In the genomic region with DNA sequence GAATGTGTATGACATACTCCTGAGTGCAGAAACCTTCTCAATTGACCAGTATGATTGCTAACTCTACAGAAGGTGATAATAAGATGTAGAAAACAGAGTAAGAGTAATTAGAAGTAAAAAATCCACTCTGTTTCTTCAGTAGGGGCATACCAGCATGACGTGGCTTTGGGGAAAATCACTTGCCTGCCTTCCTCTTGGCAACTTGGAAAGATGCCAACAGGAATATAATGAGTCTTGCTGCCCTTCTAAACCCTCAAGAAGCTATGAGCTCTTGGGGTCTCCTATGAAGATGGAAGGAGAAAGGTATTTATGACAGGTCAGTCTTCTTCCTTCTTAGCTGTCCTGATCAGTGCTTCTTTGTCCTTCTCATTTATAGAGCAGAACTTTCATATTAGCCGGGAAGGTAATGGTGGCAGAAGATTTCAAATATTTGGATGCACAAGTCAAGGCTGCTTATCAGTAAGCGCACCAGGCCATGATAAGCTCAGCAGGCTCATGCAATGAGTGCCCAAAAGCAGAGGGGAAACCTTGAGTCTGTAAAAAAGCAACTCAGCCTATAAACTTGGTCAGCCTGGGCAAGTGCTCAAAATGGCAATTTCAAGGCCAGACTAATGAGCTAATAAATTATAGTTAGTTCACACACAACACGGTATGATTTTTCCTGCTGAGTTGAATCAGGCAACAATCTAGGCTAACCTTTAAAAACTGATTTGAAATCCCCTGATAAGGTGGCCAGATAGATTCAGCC, we compare ENCODE assay signal across 19 cellular contexts.
"Had no signal": no experiment of that assay in that cellular context is flagged by ENCODE, and none has a peak within 500 bp of the region (broad histone marks: within the 10 kb centered on the region; RNA-seq: fewer than 3 reads in every experiment).

No MANE protein-coding gene starts in this region.

- H3K4me1 ChIP-seq: breast epithelium, parathyroid adenoma, sigmoid colon, spleen had no signal

- H3K27ac ChIP-seq: breast epithelium, gastrocnemius medialis, neutrophil, parathyroid adenoma, sigmoid colon, spleen had no signal

- H3K4me3 ChIP-seq: breast epithelium, gastrocnemius medialis, lung, sigmoid colon, spleen had no signal

- H3K9me3 ChIP-seq: breast epithelium, gastrocnemius medialis, neutrophil, sigmoid colon, spleen had no signal

- DNase-seq: activated CD4-positive, alpha-beta memory T cell treated with anti-CD3 and anti-CD28 coated beads, Interleukin-2, amount 10 ng/mL, durations not matched to agents 7 days and 5 days; activated CD4-positive, alpha-beta T cell treated with anti-CD3 and anti-CD28 coated beads for 48 hours; activated CD4-positive, CD25-positive, alpha-beta regulatory T cell; activated naive CD4-positive, alpha-beta T cell treated with anti-CD3 and anti-CD28 coated beads for 36 hours; activated T-cell treated with anti-CD3 and anti-CD28 coated beads, Interleukin-2, amount 50 U/mL, for 24 hours; aorta; effector CD4-positive, alpha-beta T cell; gastrocnemius medialis; head of caudate nucleus; sigmoid colon; spleen; stimulated activated naive CD4-positive, alpha-beta T cell had no signal

- ATAC-seq: esophagus mucosa; gastrocnemius medialis; left lobe of liver; natural killer cell treated with Interleukin-12 subunit alpha and Interleukin-12 subunit beta and Interleukin-15 and Interleukin-18, amount 100 ng/mL, for 72 hours had no signal

- H3K27me3 ChIP-seq: breast epithelium, gastrocnemius medialis, neutrophil, sigmoid colon, spleen had no signal

- H3K36me3 ChIP-seq: breast epithelium, gastrocnemius medialis, neutrophil, sigmoid colon, spleen had no signal
